In the genomic region with DNA sequence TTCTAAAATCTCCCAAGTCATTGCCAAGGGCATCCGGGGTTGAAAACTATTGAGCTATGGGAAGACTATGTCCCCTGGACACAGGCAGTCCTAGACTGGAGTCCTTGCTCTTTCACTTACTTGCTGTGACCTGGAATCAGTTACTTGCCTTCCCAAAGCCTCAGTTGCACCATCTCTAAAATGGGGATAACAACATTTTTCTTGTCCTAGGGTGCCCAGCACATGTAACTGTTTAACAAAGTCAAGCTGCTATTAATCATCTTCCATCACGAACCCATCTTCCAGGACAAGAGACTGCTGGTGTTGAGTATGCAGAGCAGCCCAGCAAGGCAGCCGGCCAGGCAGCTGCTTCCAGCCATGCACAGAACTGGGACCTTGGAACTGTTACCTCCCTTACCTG, we compare ENCODE assay signal across 1 cellular context.
TF ChIP-seq lines count a peak whose summit lies in the region.

No MANE protein-coding gene starts in this region.

TF ChIP-seq in K562, 482 proteins besides CTCF, POLR2A, EP300 and RAD21:
- TF ChIP-seq, protein P1, sequence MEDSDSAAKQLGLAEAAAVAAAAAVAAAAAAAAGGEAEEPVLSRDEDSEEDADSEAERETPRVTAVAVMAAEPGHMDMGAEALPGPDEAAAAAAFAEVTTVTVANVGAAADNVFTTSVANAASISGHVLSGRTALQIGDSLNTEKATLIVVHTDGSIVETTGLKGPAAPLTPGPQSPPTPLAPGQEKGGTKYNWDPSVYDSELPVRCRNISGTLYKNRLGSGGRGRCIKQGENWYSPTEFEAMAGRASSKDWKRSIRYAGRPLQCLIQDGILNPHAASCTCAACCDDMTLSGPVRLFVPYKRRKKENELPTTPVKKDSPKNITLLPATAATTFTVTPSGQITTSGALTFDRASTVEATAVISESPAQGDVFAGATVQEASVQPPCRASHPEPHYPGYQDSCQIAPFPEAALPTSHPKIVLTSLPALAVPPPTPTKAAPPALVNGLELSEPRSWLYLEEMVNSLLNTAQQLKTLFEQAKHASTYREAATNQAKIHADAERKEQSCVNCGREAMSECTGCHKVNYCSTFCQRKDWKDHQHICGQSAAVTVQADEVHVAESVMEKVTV (CRISPR knock-in tag; IDR thresholded peaks at IDR 0.05) = no peak
- no peak for TF ChIP-seq ZNF431 (CRISPR knock-in tag; IDR thresholded peaks at IDR 0.05)
- peak; percentile 69 for TF ChIP-seq RBM25 (IDR thresholded peaks at IDR 0.05; ENCODE audit: low read depth, low read length, severe bottlenecking)
- TF ChIP-seq TGIF2 (CRISPR knock-in tag; IDR thresholded peaks at IDR 0.05) = no peak
- TF ChIP-seq ELF1 (tag; IDR thresholded peaks at IDR 0.05) = no peak
- no peak for TF ChIP-seq ZNF253 (CRISPR knock-in tag; conservative IDR thresholded peaks at IDR 0.05)
- TF ChIP-seq ZNF75A (CRISPR knock-in tag; IDR thresholded peaks at IDR 0.05) = no peak
